9 cellular contexts compared by ENCODE assay signal in the genomic region with DNA sequence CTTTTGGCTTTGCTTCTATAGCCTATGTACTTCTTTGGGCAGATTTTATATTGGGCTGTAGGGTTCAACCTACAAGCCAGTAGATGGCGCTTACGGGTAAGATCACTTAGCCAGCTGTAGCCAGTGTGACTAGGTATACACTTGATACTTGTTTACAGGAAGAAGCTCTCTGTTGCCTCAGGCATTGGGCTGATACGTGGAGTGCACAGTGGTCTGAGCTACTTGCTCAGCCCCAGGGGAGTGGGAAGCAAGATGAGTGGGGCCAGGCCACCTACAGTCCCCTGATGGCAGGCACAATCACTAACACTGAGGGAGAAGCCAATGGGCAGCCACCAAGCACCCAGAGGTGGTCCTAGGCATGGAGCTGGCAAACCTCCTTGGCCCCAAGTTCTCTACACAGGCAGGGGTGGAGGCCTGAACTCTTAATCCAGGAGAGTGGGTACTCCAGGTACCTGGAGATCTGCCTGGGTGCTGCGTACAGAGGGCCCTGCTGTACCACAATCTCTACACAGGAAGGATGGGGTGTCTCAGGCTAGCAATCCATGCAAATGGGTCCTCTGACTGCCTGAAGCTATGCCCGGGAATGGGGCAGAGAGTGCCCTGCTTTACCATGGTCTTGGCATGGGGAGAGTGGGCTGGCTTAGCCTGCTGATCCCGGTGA.
DNase-seq lines count a peak whose midpoint lies in the region; ATAC-seq and TF ChIP-seq lines count a peak whose summit lies in the region.
"Had no signal": no experiment of that assay in that cellular context is flagged by ENCODE, and none has a peak within 500 bp of the region (broad histone marks: within the 10 kb centered on the region; RNA-seq: fewer than 3 reads in every experiment).

No MANE protein-coding gene starts in this region.

- H3K4me3 ChIP-seq in liver (ENCODE audit: low read depth in 1 of 3, low read length in 3 of 3): no peak overlapping the region
- H3K4me3 ChIP-seq: adrenal gland had no signal

- TF ChIP-seq CTCF in liver (IDR thresholded peaks at IDR 0.05; ENCODE audit: low read depth, low read length, missing input control): no peak

- ATAC-seq in GM21717 (IDR thresholded peaks at IDR 0.05; ENCODE audit: unreplicated experiment): peak; percentile 66
- peak; percentile 59 for ATAC-seq in activated naive CD8-positive, alpha-beta T cell treated with anti-CD3 and anti-CD28 coated beads, Interleukin-2, amount 50 U/mL, for 24 hours
- no peak for ATAC-seq in sciatic nerve
- no peak for ATAC-seq in GM21737 (IDR thresholded peaks at IDR 0.05; ENCODE audit: unreplicated experiment)

- H3K27me3 Mint-ChIP-seq in activated naive CD8-positive, alpha-beta T cell treated with anti-CD3 and anti-CD28 coated beads, Interleukin-2, amount 50 U/mL, for 24 hours: no peaks in the 10 kb centered on the region

- no peaks in the 10 kb centered on the region for H3K27me3 ChIP-seq in liver (ENCODE audit: control insufficient read depth in 4 of 4, insufficient read depth in 4 of 4, low read length in 3 of 4)
- H3K27me3 ChIP-seq: adrenal gland had no signal

- peaks cover 31% of the 10 kb centered on the region for H3K36me3 Mint-ChIP-seq in activated naive CD8-positive, alpha-beta T cell treated with anti-CD3 and anti-CD28 coated beads, Interleukin-2, amount 50 U/mL, for 24 hours (ENCODE audit: low read depth)

- H3K9me3 Mint-ChIP-seq in activated naive CD8-positive, alpha-beta T cell treated with anti-CD3 and anti-CD28 coated beads, Interleukin-2, amount 50 U/mL, for 24 hours: peaks cover 21% of the 10 kb centered on the region

- H3K4me1 Mint-ChIP-seq in activated naive CD8-positive, alpha-beta T cell treated with anti-CD3 and anti-CD28 coated beads, Interleukin-2, amount 50 U/mL, for 24 hours: peaks cover 25% of the 10 kb centered on the region

- no peak overlapping the region for H3K9ac ChIP-seq in liver (ENCODE audit: low read depth in 1 of 2, low read length in 2 of 2)

- no peaks in the 10 kb centered on the region for H3K4me1 ChIP-seq in liver (ENCODE audit: control insufficient read depth in 4 of 4, insufficient read depth in 4 of 4, low read length in 3 of 4)

- H3K27ac Mint-ChIP-seq in activated naive CD8-positive, alpha-beta T cell treated with anti-CD3 and anti-CD28 coated beads, Interleukin-2, amount 50 U/mL, for 24 hours: no peak overlapping the region

- intact Hi-C loops in sciatic nerve (cut with DNase I): no loop called here

- no peak overlapping the region for H3K4me3 Mint-ChIP-seq in activated naive CD8-positive, alpha-beta T cell treated with anti-CD3 and anti-CD28 coated beads, Interleukin-2, amount 50 U/mL, for 24 hours

- 88% methylated on average over 6 of the region's 6 CpGs for WGBS in liver

- peak; percentile 40 to 78 for TF ChIP-seq RAD21 in liver (IDR thresholded peaks at IDR 0.05)

- DNase-seq in NCI-H2196 (lab: John Stamatoyannopoulos, UW; ENCODE audit: unreplicated experiment) (peak; percentile 10), NCI-H2196 treated with DMSO at 0.1 percent for 48 hours (lab: John Stamatoyannopoulos, UW; ENCODE audit: unreplicated experiment) (no peak), NCI-H2029 treated with DMSO at 0.1 percent for 48 hours (lab: John Stamatoyannopoulos, UW) (peak; percentile 79), sciatic nerve (ENCODE audit: low spot score) (no peak)
- no peak for DNase-seq in activated naive CD8-positive, alpha-beta T cell treated with anti-CD3 and anti-CD28 coated beads, Interleukin-2, amount 50 U/mL, for 24 hours

- no peaks in the 10 kb centered on the region for H3K36me3 ChIP-seq in liver (ENCODE audit: control insufficient read depth in 4 of 4, insufficient read depth in 3 of 4, low read depth in 1 of 4, low read length in 3 of 4)
- H3K36me3 ChIP-seq: adrenal gland had no signal

- no peak overlapping the region for H3K27ac ChIP-seq in liver (ENCODE audit: low read depth in 1 of 2, low read length in 2 of 2)

- no peaks in the 10 kb centered on the region for H3K9me3 ChIP-seq in liver (ENCODE audit: control insufficient read depth in 4 of 4, low read length in 3 of 4)

TF ChIP-seq in liver, 16 proteins besides CTCF, POLR2A, EP300 and RAD21:
- no peak for TF ChIP-seq SP1 (IDR thresholded peaks at IDR 0.05)
- no peak for TF ChIP-seq FOXA2 (IDR thresholded peaks at IDR 0.05)
- no peak for TF ChIP-seq NR2F2 (IDR thresholded peaks at IDR 0.05)
- TF ChIP-seq HNF4A (conservative IDR thresholded peaks at IDR 0.05): no peak
- no peak for TF ChIP-seq FOXA1 (IDR thresholded peaks at IDR 0.05)
- TF ChIP-seq RXRA (IDR thresholded peaks at IDR 0.05): no peak
- TF ChIP-seq, protein P1, sequence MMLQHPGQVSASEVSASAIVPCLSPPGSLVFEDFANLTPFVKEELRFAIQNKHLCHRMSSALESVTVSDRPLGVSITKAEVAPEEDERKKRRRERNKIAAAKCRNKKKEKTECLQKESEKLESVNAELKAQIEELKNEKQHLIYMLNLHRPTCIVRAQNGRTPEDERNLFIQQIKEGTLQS (IDR thresholded peaks at IDR 0.05): no peak
- TF ChIP-seq, protein P2, sequence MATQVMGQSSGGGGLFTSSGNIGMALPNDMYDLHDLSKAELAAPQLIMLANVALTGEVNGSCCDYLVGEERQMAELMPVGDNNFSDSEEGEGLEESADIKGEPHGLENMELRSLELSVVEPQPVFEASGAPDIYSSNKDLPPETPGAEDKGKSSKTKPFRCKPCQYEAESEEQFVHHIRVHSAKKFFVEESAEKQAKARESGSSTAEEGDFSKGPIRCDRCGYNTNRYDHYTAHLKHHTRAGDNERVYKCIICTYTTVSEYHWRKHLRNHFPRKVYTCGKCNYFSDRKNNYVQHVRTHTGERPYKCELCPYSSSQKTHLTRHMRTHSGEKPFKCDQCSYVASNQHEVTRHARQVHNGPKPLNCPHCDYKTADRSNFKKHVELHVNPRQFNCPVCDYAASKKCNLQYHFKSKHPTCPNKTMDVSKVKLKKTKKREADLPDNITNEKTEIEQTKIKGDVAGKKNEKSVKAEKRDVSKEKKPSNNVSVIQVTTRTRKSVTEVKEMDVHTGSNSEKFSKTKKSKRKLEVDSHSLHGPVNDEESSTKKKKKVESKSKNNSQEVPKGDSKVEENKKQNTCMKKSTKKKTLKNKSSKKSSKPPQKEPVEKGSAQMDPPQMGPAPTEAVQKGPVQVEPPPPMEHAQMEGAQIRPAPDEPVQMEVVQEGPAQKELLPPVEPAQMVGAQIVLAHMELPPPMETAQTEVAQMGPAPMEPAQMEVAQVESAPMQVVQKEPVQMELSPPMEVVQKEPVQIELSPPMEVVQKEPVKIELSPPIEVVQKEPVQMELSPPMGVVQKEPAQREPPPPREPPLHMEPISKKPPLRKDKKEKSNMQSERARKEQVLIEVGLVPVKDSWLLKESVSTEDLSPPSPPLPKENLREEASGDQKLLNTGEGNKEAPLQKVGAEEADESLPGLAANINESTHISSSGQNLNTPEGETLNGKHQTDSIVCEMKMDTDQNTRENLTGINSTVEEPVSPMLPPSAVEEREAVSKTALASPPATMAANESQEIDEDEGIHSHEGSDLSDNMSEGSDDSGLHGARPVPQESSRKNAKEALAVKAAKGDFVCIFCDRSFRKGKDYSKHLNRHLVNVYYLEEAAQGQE (IDR thresholded peaks at IDR 0.05): no peak
- TF ChIP-seq, protein P3, sequence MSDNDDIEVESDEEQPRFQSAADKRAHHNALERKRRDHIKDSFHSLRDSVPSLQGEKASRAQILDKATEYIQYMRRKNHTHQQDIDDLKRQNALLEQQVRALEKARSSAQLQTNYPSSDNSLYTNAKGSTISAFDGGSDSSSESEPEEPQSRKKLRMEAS (IDR thresholded peaks at IDR 0.05): no peak
- no peak for TF ChIP-seq GABPA (IDR thresholded peaks at IDR 0.05 in 1 of 2, conservative IDR thresholded peaks at IDR 0.05 in 1 of 2)
- TF ChIP-seq YY1 (IDR thresholded peaks at IDR 0.05): no peak
- no peak for TF ChIP-seq JUND (IDR thresholded peaks at IDR 0.05)
- TF ChIP-seq TAF1 (conservative IDR thresholded peaks at IDR 0.05): no peak
- TF ChIP-seq, protein P4, sequence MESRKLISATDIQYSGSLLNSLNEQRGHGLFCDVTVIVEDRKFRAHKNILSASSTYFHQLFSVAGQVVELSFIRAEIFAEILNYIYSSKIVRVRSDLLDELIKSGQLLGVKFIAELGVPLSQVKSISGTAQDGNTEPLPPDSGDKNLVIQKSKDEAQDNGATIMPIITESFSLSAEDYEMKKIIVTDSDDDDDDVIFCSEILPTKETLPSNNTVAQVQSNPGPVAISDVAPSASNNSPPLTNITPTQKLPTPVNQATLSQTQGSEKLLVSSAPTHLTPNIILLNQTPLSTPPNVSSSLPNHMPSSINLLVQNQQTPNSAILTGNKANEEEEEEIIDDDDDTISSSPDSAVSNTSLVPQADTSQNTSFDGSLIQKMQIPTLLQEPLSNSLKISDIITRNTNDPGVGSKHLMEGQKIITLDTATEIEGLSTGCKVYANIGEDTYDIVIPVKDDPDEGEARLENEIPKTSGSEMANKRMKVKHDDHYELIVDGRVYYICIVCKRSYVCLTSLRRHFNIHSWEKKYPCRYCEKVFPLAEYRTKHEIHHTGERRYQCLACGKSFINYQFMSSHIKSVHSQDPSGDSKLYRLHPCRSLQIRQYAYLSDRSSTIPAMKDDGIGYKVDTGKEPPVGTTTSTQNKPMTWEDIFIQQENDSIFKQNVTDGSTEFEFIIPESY (IDR thresholded peaks at IDR 0.05): no peak
- TF ChIP-seq HNF4G (IDR thresholded peaks at IDR 0.05): no peak
- no peak for TF ChIP-seq EGR1 (IDR thresholded peaks at IDR 0.05; ENCODE audit: low read depth in 2 of 2)
TF ChIP-seq in liver: peak in this region for 0.

Comparison
In these comparisons a context has a peak if more than half of its experiments do, and no peak if none do; other contexts are left out.
1. DNase-seq: peak in NCI-H2196 (single experiment) and NCI-H2029 treated with DMSO at 0.1 percent for 48 hours (single experiment); none in NCI-H2196 treated with DMSO at 0.1 percent for 48 hours (single experiment), activated naive CD8-positive, alpha-beta T cell treated with anti-CD3 and anti-CD28 coated beads, Interleukin-2, amount 50 U/mL, for 24 hours (single experiment) and sciatic nerve (single experiment).
2. ATAC-seq: peak in GM21717 (single experiment) and activated naive CD8-positive, alpha-beta T cell treated with anti-CD3 and anti-CD28 coated beads, Interleukin-2, amount 50 U/mL, for 24 hours (single experiment); none in sciatic nerve (single experiment) and GM21737 (single experiment).